In the genomic region with DNA sequence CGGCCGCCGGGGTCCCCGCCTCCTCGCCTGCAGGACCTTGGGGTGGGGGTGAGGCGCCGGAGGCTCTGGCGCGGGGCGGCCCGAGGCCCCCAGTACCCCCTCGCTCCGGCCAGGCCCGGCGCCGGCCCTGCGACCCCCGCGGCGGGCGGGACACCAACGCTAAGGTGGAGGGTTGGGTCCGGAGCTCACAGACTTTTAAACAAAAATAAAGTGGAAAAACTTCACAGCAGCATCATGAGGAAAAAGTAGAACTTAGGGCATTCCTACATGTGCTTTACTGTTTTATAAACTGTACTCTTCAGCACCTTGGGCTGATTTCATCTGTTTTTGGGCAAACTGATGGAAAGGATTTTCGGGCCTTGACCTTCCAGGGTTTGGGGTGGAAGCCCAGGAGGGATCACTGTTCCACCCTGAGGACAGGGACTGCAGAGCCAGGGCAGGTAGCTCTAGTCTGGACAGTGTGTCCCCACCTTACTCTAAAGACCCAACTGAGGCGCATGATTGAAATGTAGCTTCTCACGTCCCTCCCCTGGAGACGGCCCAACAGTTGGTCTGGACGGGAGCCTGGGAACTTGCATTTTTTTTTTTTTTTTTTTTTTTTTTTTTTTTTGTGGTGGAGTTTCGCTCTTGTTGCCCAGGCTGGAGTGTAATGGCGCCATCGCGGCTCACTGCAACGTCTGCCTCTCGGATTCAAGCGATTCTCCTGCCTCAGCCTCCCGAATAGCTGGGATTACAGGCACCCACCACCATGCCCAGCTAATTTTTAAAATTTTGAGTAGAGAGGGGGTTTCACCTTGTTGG, we compare ENCODE assay signal across 6 cellular contexts. TPM values are rescaled to one million over a fixed set of nuclear protein-coding genes. Genes with fewer than 3 reads are reported as not detected.
DNase-seq lines count a peak whose midpoint lies in the region; TF ChIP-seq lines count a peak whose summit lies in the region.

No MANE protein-coding gene starts in this region.

- DNase-seq in NCI-H748 (lab: John Stamatoyannopoulos, UW; ENCODE audit: unreplicated experiment) (peak; percentile 24), NCI-H748 treated with DMSO at 0.1 percent for 48 hours (lab: John Stamatoyannopoulos, UW) (no peak), RWPE1 (ENCODE audit: low spot score) (peak; percentile 51), germinal center (ENCODE audit: low spot score) (peak; percentile 22), NCI-H1105 treated with DMSO at 0.1 percent for 48 hours (lab: John Stamatoyannopoulos, UW) (no peak)

- H3K27ac ChIP-seq in RWPE1 (peak overlapping the region; percentile 77), thymus (ENCODE audit: low read depth) (peak overlapping the region; percentile 92)

- CTCF ChIA-PET in RWPE1 (lab: Yijun Ruan, JAX) = interaction anchor here (0.6 to 0.7 kb wide), 4 partner anchors 53 to 906 kb away, joined by 3 read pairs; no protein-coding TSS in a partner anchor

- H3K4me3 ChIP-seq in thymus (ENCODE audit: low read length) = peak overlapping the region; percentile 97

- peaks cover 4% of the 10 kb centered on the region for H3K36me3 ChIP-seq in thymus (ENCODE audit: control insufficient read depth, insufficient read depth)

- 23% methylated on average over 36 of the region's 36 CpGs for WGBS in thymus

- peaks cover 12% of the 10 kb centered on the region for H3K4me1 ChIP-seq in thymus (ENCODE audit: control insufficient read depth, insufficient read depth, low read length)

- H3K27me3 ChIP-seq in thymus (ENCODE audit: control insufficient read depth, insufficient read depth) = no peaks in the 10 kb centered on the region

- no peaks in the 10 kb centered on the region for H3K9me3 ChIP-seq in thymus (ENCODE audit: control insufficient read depth)

- POLR2A ChIA-PET in RWPE1 (lab: Yijun Ruan, JAX; ENCODE audit: low non-redundant PET) = interaction anchor here (0.6 kb wide), 1 partner anchor 74 kb away, joined by 11 read pairs; no protein-coding TSS in a partner anchor

- no peak for TF ChIP-seq CTCF in RWPE1 (conservative IDR thresholded peaks at IDR 0.05; ENCODE audit: low read depth)

RNA-seq across cellular contexts. Expression of a gene that starts 0.7 kb away (rescaled TPM):
- 60.6 TPM for polyA plus RNA-seq in thymus

RNA-seq across cellular contexts. Expression of a gene that starts 25.3 kb away (rescaled TPM):
- 134 TPM for polyA plus RNA-seq in thymus

RNA-seq across cellular contexts. Expression of a gene that starts 37.5 kb away (rescaled TPM):
- 0.14 TPM for polyA plus RNA-seq in thymus

RNA-seq across cellular contexts. Expression of a gene that starts 50.4 kb away (rescaled TPM):
- polyA plus RNA-seq in thymus = 82.1 TPM

Comparison
In these comparisons a context has a peak if more than half of its experiments do, and no peak if none do; other contexts are left out.
1. DNase-seq: peak in NCI-H748 (single experiment), RWPE1 (single experiment) and germinal center (single experiment); none in NCI-H748 treated with DMSO at 0.1 percent for 48 hours (single experiment) and NCI-H1105 treated with DMSO at 0.1 percent for 48 hours (single experiment).